ENCODE assay signal across 21 cellular contexts in genomic region chr1:28896609-28896986, GRCh38.
"Had no signal": no experiment of that assay in that cellular context is flagged by ENCODE, and none has a peak within 500 bp of the region (broad histone marks: within the 10 kb centered on the region; RNA-seq: fewer than 3 reads in every experiment).

No MANE protein-coding gene starts in this region.

- H3K9me3 ChIP-seq: ascending aorta, gastrocnemius medialis, ovary, psoas muscle, suprapubic skin, transverse colon had no signal

- ATAC-seq: activated T-cell treated with anti-CD3 and anti-CD28 coated beads, Interleukin-2, amount 50 U/mL, for 4 hours; esophagus mucosa; gastrocnemius medialis; left lobe of liver; psoas muscle; right cardiac atrium; stimulated activated naive CD8-positive, alpha-beta T cell treated with anti-CD3 and anti-CD28 coated beads, Interleukin-15, amount 100 ng/mL, for 72 hours had no signal

- H3K36me3 ChIP-seq: ascending aorta, gastrocnemius medialis, ovary, suprapubic skin, transverse colon had no signal

- H3K27ac ChIP-seq: ascending aorta, gastrocnemius medialis, ovary, psoas muscle, suprapubic skin, transverse colon had no signal

- H3K36me3 Mint-ChIP-seq: mesothelial cell of epicardium had no signal

- H3K27ac Mint-ChIP-seq: mesothelial cell of epicardium; T-helper 2 cell treated with Interferon-gamma antibody and Interleukin-4, amounts not matched to agents 5 μg/mL and 100 μg/mL, for 36 hours had no signal

- H3K4me3 ChIP-seq: ascending aorta, gastrocnemius medialis, lung, ovary, psoas muscle, suprapubic skin, transverse colon had no signal

- H3K27me3 ChIP-seq: ascending aorta, gastrocnemius medialis, ovary, suprapubic skin, transverse colon had no signal

- DNase-seq: activated CD4-positive, alpha-beta T cell treated with anti-CD3 and anti-CD28 coated beads, Interleukin-2, amount 50 U/mL, for 1 hour; activated CD4-positive, CD25-positive, alpha-beta regulatory T cell treated with anti-CD3 and anti-CD28 coated beads, Interleukin-2, amount 50 U/mL, for 72 hours; activated CD8-positive, alpha-beta memory T cell treated with anti-CD3 and anti-CD28 coated beads, Interleukin-2, amount 50 U/mL, for 4 hours; activated effector memory CD4-positive, alpha-beta T cell treated with anti-CD3 and anti-CD28 coated beads, Interleukin-2, amount 50 U/mL, for 16 hours; activated T-cell treated with anti-CD3 and anti-CD28 coated beads, Interleukin-2, amount 50 U/mL, for 4 hours; cortex of kidney; gastrocnemius medialis; head of caudate nucleus; ovary; psoas muscle; right cardiac atrium; stimulated activated CD4-positive, alpha-beta T cell treated with anti-CD3 and anti-CD28 coated beads, Interleukin-2, amount 100 ng/mL, for 24 hours; stimulated activated naive CD8-positive, alpha-beta T cell treated with anti-CD3 and anti-CD28 coated beads, Interleukin-15, amount 100 ng/mL, for 72 hours; transverse colon had no signal

- H3K4me1 ChIP-seq: psoas muscle had no signal

- H3K27me3 Mint-ChIP-seq: stimulated activated naive CD8-positive, alpha-beta T cell treated with anti-CD3 and anti-CD28 coated beads, Interleukin-15, amount 100 ng/mL, for 72 hours had no signal

- H3K4me3 Mint-ChIP-seq: activated T-cell treated with anti-CD3 and anti-CD28 coated beads, Interleukin-2, amount 50 U/mL, for 4 hours; mesothelial cell of epicardium; stimulated activated naive CD8-positive, alpha-beta T cell treated with anti-CD3 and anti-CD28 coated beads, Interleukin-15, amount 100 ng/mL, for 72 hours; T-helper 2 cell treated with Interferon-gamma antibody and Interleukin-4, amounts not matched to agents 5 μg/mL and 100 μg/mL, for 36 hours had no signal

- H3K9me3 Mint-ChIP-seq: activated T-cell treated with anti-CD3 and anti-CD28 coated beads, Interleukin-2, amount 50 U/mL, for 4 hours; mesothelial cell of epicardium; stimulated activated naive CD8-positive, alpha-beta T cell treated with anti-CD3 and anti-CD28 coated beads, Interleukin-15, amount 100 ng/mL, for 72 hours; T-helper 2 cell treated with Interferon-gamma antibody and Interleukin-4, amounts not matched to agents 5 μg/mL and 100 μg/mL, for 36 hours had no signal
